2 cellular contexts compared by ENCODE assay signal in genomic region chr1:110714419-110715107, GRCh38.
TF ChIP-seq lines count a peak whose summit lies in the region.

No MANE protein-coding gene starts in this region.

TF ChIP-seq in GM23338, 12 proteins besides CTCF, POLR2A, EP300 and RAD21 (continued from another document):
- no peak for TF ChIP-seq REST (IDR thresholded peaks at IDR 0.05; ENCODE audit: unreplicated experiment)
- TF ChIP-seq ZNF462 (CRISPR knock-in tag; IDR thresholded peaks at IDR 0.05) = no peak
- no peak for TF ChIP-seq CREB1 (CRISPR knock-in tag; IDR thresholded peaks at IDR 0.05; ENCODE audit: low read depth)

TF ChIP-seq in K562, 482 proteins besides CTCF, POLR2A, EP300 and RAD21 (continued from another document and continues in another):
- TF ChIP-seq WHSC1 (IDR thresholded peaks at IDR 0.05; ENCODE audit: low read length) (no peak), ARID1B (IDR thresholded peaks at IDR 0.05) (peak; percentile 67), NFRKB (IDR thresholded peaks at IDR 0.05; ENCODE audit: low read depth) (no peak), C11orf30 (IDR thresholded peaks at IDR 0.05; ENCODE audit: low read depth) (no peak), MCM7 (IDR thresholded peaks at IDR 0.05) (no peak), POLR3A (IDR thresholded peaks at IDR 0.05; ENCODE audit: borderline replicate concordance, extremely low read depth, insufficient read depth, insufficient read length) (no peak), JUND (IDR thresholded peaks at IDR 0.05; ENCODE audit: borderline replicate concordance, low read depth, low read length) (no peak), JUND (tag; IDR thresholded peaks at IDR 0.05; ENCODE audit: borderline replicate concordance, low read depth, low read length) (no peak), POLR2H (tag; IDR thresholded peaks at IDR 0.05; ENCODE audit: low read depth) (no peak), SMAD2 (IDR thresholded peaks at IDR 0.05; ENCODE audit: low read depth, low read length) (no peak), MAFK (IDR thresholded peaks at IDR 0.05; ENCODE audit: low read length) (no peak), SETDB1 (IDR thresholded peaks at IDR 0.05; ENCODE audit: low read length) (no peak), ZBTB8A (IDR thresholded peaks at IDR 0.05; ENCODE audit: partially characterized antibody) (no peak), HINFP (tag; conservative IDR thresholded peaks at IDR 0.05; ENCODE audit: low read depth) (no peak), E2F6 (IDR thresholded peaks at IDR 0.05; ENCODE audit: borderline replicate concordance in 1 of 2, extremely low read depth in 1 of 2, insufficient read depth in 1 of 2, insufficient read length in 1 of 2, low read depth in 1 of 2, low read length in 1 of 2, poor library complexity in 1 of 2, severe bottlenecking in 1 of 2) (no peak), SMARCA4 (IDR thresholded peaks at IDR 0.05) (peak; percentile 29; the same call in 1 of the 2 replicates), YY1 (IDR thresholded peaks at IDR 0.05; ENCODE audit: borderline replicate concordance in 1 of 3, control insufficient read depth in 1 of 3, extremely low read depth in 1 of 3, insufficient read depth in 3 of 3, insufficient read length in 1 of 3, insufficient replicate concordance in 2 of 3, low read depth in 1 of 3, low read length in 2 of 3) (no peak), TEAD4 (IDR thresholded peaks at IDR 0.05; ENCODE audit: low read length) (peak; percentile 56; the same call in 1 of the 2 replicates), TEAD4 (CRISPR knock-in tag; IDR thresholded peaks at IDR 0.05; ENCODE audit: borderline replicate concordance) (no peak), E4F1 (CRISPR knock-in tag; IDR thresholded peaks at IDR 0.05; ENCODE audit: borderline replicate concordance) (no peak), TOE1 (IDR thresholded peaks at IDR 0.05; ENCODE audit: borderline replicate concordance) (no peak), TOE1 (CRISPR knock-in tag; IDR thresholded peaks at IDR 0.05; ENCODE audit: borderline replicate concordance, low read depth) (no peak), THAP7 (CRISPR knock-in tag; IDR thresholded peaks at IDR 0.05) (no peak), ZNF41 (CRISPR knock-in tag; conservative IDR thresholded peaks at IDR 0.05) (no peak), GTF2F1 (IDR thresholded peaks at IDR 0.05; ENCODE audit: low read depth, low read length) (no peak), NCOR1 (IDR thresholded peaks at IDR 0.05) (peak; percentile 62), DPF2 (IDR thresholded peaks at IDR 0.05) (0 out of 2 replicates have a peak, but pooled peaks have one; percentile 14), PRMT5 (CRISPR knock-in tag; IDR thresholded peaks at IDR 0.05) (no peak), KDM1A (IDR thresholded peaks at IDR 0.05) (no peak), ZNF407 (IDR thresholded peaks at IDR 0.05; ENCODE audit: low read depth) (no peak), GABPB2 (CRISPR knock-in tag; conservative IDR thresholded peaks at IDR 0.05) (no peak), ZNF143 (CRISPR knock-in tag; IDR thresholded peaks at IDR 0.05) (no peak), FIP1L1 (IDR thresholded peaks at IDR 0.05; ENCODE audit: low read depth, low read length, poor library complexity, severe bottlenecking) (no peak), TAL1 (IDR thresholded peaks at IDR 0.05) (peak; percentile 78), ZNF583 (CRISPR knock-in tag; IDR thresholded peaks at IDR 0.05) (no peak), ZNF780A (CRISPR knock-in tag; IDR thresholded peaks at IDR 0.05) (no peak), ZNF785 (CRISPR knock-in tag; IDR thresholded peaks at IDR 0.05) (no peak), CBFA2T3 (IDR thresholded peaks at IDR 0.05) (peak; percentile 79), ZNF146 (CRISPR knock-in tag; IDR thresholded peaks at IDR 0.05; ENCODE audit: unreplicated experiment) (no peak), MAX (CRISPR knock-in tag; IDR thresholded peaks at IDR 0.05) (no peak), SNAPC5 (CRISPR knock-in tag; IDR thresholded peaks at IDR 0.05) (no peak), IFI16 (CRISPR knock-in tag; IDR thresholded peaks at IDR 0.05) (no peak), ZNF232 (CRISPR knock-in tag; IDR thresholded peaks at IDR 0.05) (no peak), RCOR1 (IDR thresholded peaks at IDR 0.05; ENCODE audit: borderline replicate concordance in 1 of 2, low read depth in 2 of 2, low read length in 2 of 2) (no peak), STAG1 (CRISPR knock-in tag; IDR thresholded peaks at IDR 0.05; ENCODE audit: borderline replicate concordance) (no peak), ZBTB43 (CRISPR knock-in tag; IDR thresholded peaks at IDR 0.05) (no peak), KLF13 (tag; IDR thresholded peaks at IDR 0.05; ENCODE audit: borderline replicate concordance, low read depth) (no peak), ZNF518B (CRISPR knock-in tag; IDR thresholded peaks at IDR 0.05) (no peak), SRF (CRISPR knock-in tag; IDR thresholded peaks at IDR 0.05) (no peak)
